Comparison of ENCODE assay signal across 1 cellular context in genomic region chr20:25336561-25337422, GRCh38.
TF ChIP-seq lines count a peak whose summit lies in the region.

No MANE protein-coding gene starts in this region.

TF ChIP-seq in HepG2, 621 proteins besides CTCF, POLR2A, EP300 and RAD21 (continued from another document and continues in another):
- TF ChIP-seq GMEB1 (CRISPR knock-in tag; IDR thresholded peaks at IDR 0.05; ENCODE audit: borderline replicate concordance) = no peak
- peak; percentile 94 for TF ChIP-seq NRL (CRISPR knock-in tag; IDR thresholded peaks at IDR 0.05; ENCODE audit: borderline replicate concordance)
- TF ChIP-seq TEAD3 (CRISPR knock-in tag; optimal IDR thresholded peaks at IDR 0.05; ENCODE audit: borderline replicate concordance) = peak; percentile 50
- no peak for TF ChIP-seq ZNF580 (CRISPR knock-in tag; IDR thresholded peaks at IDR 0.05; ENCODE audit: borderline replicate concordance, low read depth)
- no peak for TF ChIP-seq TCF7 (IDR thresholded peaks at IDR 0.05; ENCODE audit: low read depth)
- peak; percentile 58; the same call in 1 of the 2 replicates for TF ChIP-seq ZNF224 (CRISPR knock-in tag; IDR thresholded peaks at IDR 0.05)
- no peak for TF ChIP-seq ZNF225 (CRISPR knock-in tag; IDR thresholded peaks at IDR 0.05)
- 0 out of 2 replicates have a peak, but pooled peaks have one; percentile 29 for TF ChIP-seq ZNF446 (CRISPR knock-in tag; IDR thresholded peaks at IDR 0.05)
- peak; percentile 20; the same call in 1 of the 2 replicates for TF ChIP-seq ZMAT5 (CRISPR knock-in tag; IDR thresholded peaks at IDR 0.05; ENCODE audit: borderline replicate concordance, low read depth)
- no peak for TF ChIP-seq CREB3 (CRISPR knock-in tag; IDR thresholded peaks at IDR 0.05)
- TF ChIP-seq ZNF263 (CRISPR knock-in tag; IDR thresholded peaks at IDR 0.05) = peak; percentile 86
- TF ChIP-seq SMAD3 (CRISPR knock-in tag; IDR thresholded peaks at IDR 0.05) = no peak
- no peak for TF ChIP-seq MATR3 (CRISPR knock-in tag; IDR thresholded peaks at IDR 0.05)
- no peak for TF ChIP-seq CEBPZ (IDR thresholded peaks at IDR 0.05; ENCODE audit: low read length)
- TF ChIP-seq SRSF1 (optimal IDR thresholded peaks at IDR 0.05; ENCODE audit: low read depth, low read length) = peak; percentile 26
- TF ChIP-seq ZNF280B (CRISPR knock-in tag; IDR thresholded peaks at IDR 0.05; ENCODE audit: borderline replicate concordance) = peak; percentile 67; the same call in 1 of the 2 replicates
- no peak for TF ChIP-seq ELF1 (CRISPR knock-in tag; IDR thresholded peaks at IDR 0.05)
- TF ChIP-seq ZMYM3 (CRISPR knock-in tag; IDR thresholded peaks at IDR 0.05) = peak; percentile 10; the same call in 1 of the 2 replicates
- TF ChIP-seq TFDP1 (CRISPR knock-in tag; IDR thresholded peaks at IDR 0.05; ENCODE audit: borderline replicate concordance) = peak; percentile 50; the same call in 1 of the 2 replicates
- 0 out of 2 replicates have a peak, but pooled peaks have one; percentile 42 for TF ChIP-seq ZNF160 (CRISPR knock-in tag; IDR thresholded peaks at IDR 0.05)
- TF ChIP-seq KDM3A (CRISPR knock-in tag; IDR thresholded peaks at IDR 0.05; ENCODE audit: low read depth) = no peak
- TF ChIP-seq ZBTB26 (CRISPR knock-in tag; IDR thresholded peaks at IDR 0.05; ENCODE audit: borderline replicate concordance) = no peak
- no peak for TF ChIP-seq PREB (CRISPR knock-in tag; IDR thresholded peaks at IDR 0.05)
- 0 out of 2 replicates have a peak, but pooled peaks have one; percentile 68 for TF ChIP-seq DZIP1 (CRISPR knock-in tag; IDR thresholded peaks at IDR 0.05)
- no peak for TF ChIP-seq SETDB1 (CRISPR knock-in tag; IDR thresholded peaks at IDR 0.05; ENCODE audit: borderline replicate concordance)
- TF ChIP-seq MIXL1 (CRISPR knock-in tag; IDR thresholded peaks at IDR 0.05) = 0 out of 2 replicates have a peak, but pooled peaks have one; percentile 23
- 0 out of 2 replicates have a peak, but pooled peaks have one; percentile 28 for TF ChIP-seq MAFG (CRISPR knock-in tag; IDR thresholded peaks at IDR 0.05)
- no peak for TF ChIP-seq FOXO4 (CRISPR knock-in tag; conservative IDR thresholded peaks at IDR 0.05)
- peak; percentile 64; the same call in 1 of the 2 replicates for TF ChIP-seq HOXA3 (CRISPR knock-in tag; IDR thresholded peaks at IDR 0.05)
- TF ChIP-seq RXRB (CRISPR knock-in tag; IDR thresholded peaks at IDR 0.05; ENCODE audit: borderline replicate concordance) = peak; percentile 46; the same call in 1 of the 2 replicates
- peak; percentile 50; the same call in 1 of the 2 replicates for TF ChIP-seq KDM5B (CRISPR knock-in tag; IDR thresholded peaks at IDR 0.05; ENCODE audit: borderline replicate concordance)
- TF ChIP-seq HBP1 (CRISPR knock-in tag; IDR thresholded peaks at IDR 0.05; ENCODE audit: low read depth) = peak; percentile 84; the same call in 1 of the 2 replicates
- TF ChIP-seq HMG20B (CRISPR knock-in tag; conservative IDR thresholded peaks at IDR 0.05) = peak; percentile 32; the same call in 1 of the 2 replicates
- TF ChIP-seq ZNF501 (CRISPR knock-in tag; IDR thresholded peaks at IDR 0.05) = peak; percentile 66; the same call in 1 of the 2 replicates
- TF ChIP-seq CBX5 (CRISPR knock-in tag; IDR thresholded peaks at IDR 0.05; ENCODE audit: borderline replicate concordance) = 0 out of 2 replicates have a peak, but pooled peaks have one; percentile 57
- no peak for TF ChIP-seq PLRG1 (conservative IDR thresholded peaks at IDR 0.05)
- TF ChIP-seq ZNF776 (CRISPR knock-in tag; IDR thresholded peaks at IDR 0.05) = no peak
- no peak for TF ChIP-seq ZNF720 (CRISPR knock-in tag; IDR thresholded peaks at IDR 0.05)
- 0 out of 2 replicates have a peak, but pooled peaks have one; percentile 22 for TF ChIP-seq ZNF296 (CRISPR knock-in tag; conservative IDR thresholded peaks at IDR 0.05)
- no peak for TF ChIP-seq EEA1 (CRISPR knock-in tag; IDR thresholded peaks at IDR 0.05; ENCODE audit: borderline replicate concordance)
- TF ChIP-seq SOX5 (CRISPR knock-in tag; IDR thresholded peaks at IDR 0.05; ENCODE audit: borderline replicate concordance) = 0 out of 2 replicates have a peak, but pooled peaks have one; percentile 16
- TF ChIP-seq PPARG (CRISPR knock-in tag; conservative IDR thresholded peaks at IDR 0.05) = 0 out of 2 replicates have a peak, but pooled peaks have one; percentile 31
- peak; percentile 30; the same call in 1 of the 2 replicates for TF ChIP-seq ZNF331 (CRISPR knock-in tag; IDR thresholded peaks at IDR 0.05)
